Comparison of ENCODE assay signal across 1 cellular context in the genomic region with DNA sequence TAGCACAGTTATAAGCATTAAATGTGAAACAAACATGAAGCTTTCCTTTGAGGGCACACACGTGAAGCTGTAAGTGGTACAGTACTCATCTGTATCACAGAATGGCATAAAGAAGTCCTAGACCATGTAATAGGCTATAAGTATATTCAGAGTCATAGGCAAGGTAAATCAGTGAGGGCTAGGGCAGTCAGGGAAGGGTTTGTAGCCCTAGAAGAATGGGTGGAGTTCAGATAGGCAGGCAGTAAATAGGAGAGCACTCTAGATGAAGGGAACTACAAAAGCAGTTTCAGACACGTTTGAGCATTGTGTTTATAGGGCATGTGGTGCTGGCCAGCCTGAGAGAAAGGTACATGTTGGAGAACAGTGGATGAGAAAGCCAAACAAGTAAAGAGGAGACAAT.
TF ChIP-seq lines count a peak whose summit lies in the region.

No MANE protein-coding gene starts in this region.

TF ChIP-seq in HepG2, 621 proteins besides CTCF, POLR2A, EP300 and RAD21:
- 0 out of 2 replicates have a peak, but pooled peaks have one; percentile 26 for TF ChIP-seq SAFB2 (CRISPR knock-in tag; IDR thresholded peaks at IDR 0.05; ENCODE audit: borderline replicate concordance, low read depth)
- TF ChIP-seq ZNF260 (CRISPR knock-in tag; IDR thresholded peaks at IDR 0.05; ENCODE audit: borderline replicate concordance, low read depth): no peak
- TF ChIP-seq NAIF1 (CRISPR knock-in tag; IDR thresholded peaks at IDR 0.05; ENCODE audit: borderline replicate concordance): 0 out of 2 replicates have a peak, but pooled peaks have one; percentile 29
